20 cellular contexts compared by ENCODE assay signal in genomic region chr18:26965206-26965605, GRCh38.
A peak's percentile ranks its signal among the peaks of the same experiment; 100 is the strongest.
DNase-seq lines count a peak whose midpoint lies in the region; ATAC-seq, FAIRE-seq and TF ChIP-seq lines count a peak whose summit lies in the region.
"Had no signal": no experiment of that assay in that cellular context is flagged by ENCODE, and none has a peak within 500 bp of the region (broad histone marks: within the 10 kb centered on the region; RNA-seq: fewer than 3 reads in every experiment).

No MANE protein-coding gene starts in this region.

- H3K4me2 ChIP-seq in HepG2 (ENCODE audit: low read depth, low read length), result no peak overlapping the region

- no peak overlapping the region for H3K4me3 ChIP-seq in liver (ENCODE audit: low read depth in 1 of 3, low read length in 3 of 3)
- H3K4me3 ChIP-seq in HepG2 (replicated peaks in 1 of 3; ENCODE audit: insufficient read depth in 1 of 3, low read depth in 2 of 3, low read length in 3 of 3), result no peak overlapping the region
- no peak overlapping the region for H3K4me3 ChIP-seq in testis
- H3K4me3 ChIP-seq: GM12878, HAP-1 had no signal

- no peak overlapping the region for H3K27ac ChIP-seq in liver (ENCODE audit: low read depth in 1 of 2, low read length in 2 of 2)
- H3K27ac ChIP-seq in HepG2 (ENCODE audit: extremely low read length, insufficient read depth, low read length), result no peak overlapping the region
- no peak overlapping the region for H3K27ac ChIP-seq in testis

- CTCF ChIA-PET in HepG2 (lab: Yijun Ruan, JAX; ENCODE audit: low intra/inter-chr PET ratio, low total read pairs), result no interaction called here

- ATAC-seq in HepG2, result no peak
- ATAC-seq in left lobe of liver, result peak; percentile 93
- ATAC-seq in HG03571 (IDR thresholded peaks at IDR 0.05; ENCODE audit: unreplicated experiment), result no peak
- ATAC-seq: GM12878 had no signal

- H3K27me3 ChIP-seq in liver (ENCODE audit: control insufficient read depth in 4 of 4, insufficient read depth in 4 of 4, low read length in 3 of 4) (no peaks in the 10 kb centered on the region), HepG2 (ENCODE audit: control insufficient read depth in 1 of 2, insufficient read depth in 2 of 2, low read length in 2 of 2) (no peaks in the 10 kb centered on the region), testis (no peaks in the 10 kb centered on the region)
- H3K27me3 ChIP-seq: BE2C had no signal

- no peak for TF ChIP-seq CTCF in liver (IDR thresholded peaks at IDR 0.05; ENCODE audit: low read depth, low read length, missing input control)
- no peak for TF ChIP-seq CTCF in HepG2 (CRISPR knock-in tag; IDR thresholded peaks at IDR 0.05)
- TF ChIP-seq CTCF in testis (IDR thresholded peaks at IDR 0.05), result no peak

- H4K20me1 ChIP-seq in HepG2 (ENCODE audit: insufficient read depth, low read length), result no peaks in the 10 kb centered on the region

- H3K9me3 ChIP-seq in liver (ENCODE audit: control insufficient read depth in 4 of 4, low read length in 3 of 4), result no peaks in the 10 kb centered on the region
- H3K9me3 ChIP-seq in HepG2 (ENCODE audit: low read length), result no peaks in the 10 kb centered on the region
- no peaks in the 10 kb centered on the region for H3K9me3 ChIP-seq in testis
- H3K9me3 ChIP-seq: BE2C, HAP-1 had no signal

- no peak overlapping the region for H3K9ac ChIP-seq in liver (ENCODE audit: low read depth in 1 of 2, low read length in 2 of 2)
- no peak overlapping the region for H3K9ac ChIP-seq in HepG2 (ENCODE audit: insufficient read depth, low read depth, low read length)

- no peak for TF ChIP-seq EP300 in HepG2 (IDR thresholded peaks at IDR 0.05; ENCODE audit: low read depth in 2 of 2, low read length in 2 of 2)
- TF ChIP-seq EP300 in HepG2 (CRISPR knock-in tag; IDR thresholded peaks at IDR 0.05; ENCODE audit: borderline replicate concordance), result no peak

- peaks cover 3 to 14% (median 6%) of the 10 kb centered on the region in 4 donors for H3K4me1 ChIP-seq in liver (ENCODE audit: control insufficient read depth in 4 of 4, insufficient read depth in 4 of 4, low read length in 3 of 4)
- H3K4me1 ChIP-seq in HepG2 (ENCODE audit: insufficient read depth, low read length), result no peaks in the 10 kb centered on the region
- no peaks in the 10 kb centered on the region for H3K4me1 ChIP-seq in testis
- H3K4me1 ChIP-seq: BE2C, HAP-1 had no signal

- no TSS peak for BruUV-seq in HepG2 (replicated peaks; lab: Mats Ljungman, UMichigan)

- in situ Hi-C loops in HepG2 (cut with HindIII; ENCODE audit: extremely low pct_ligation_motif_present, low pct_unique_long_range_greater_than_20kb), result no loop called here

- no peak overlapping the region for H2AFZ ChIP-seq in HepG2 (ENCODE audit: low read length)

- 66% methylated on average over 3 of the region's 3 CpGs for WGBS in liver
- WGBS in HepG2 (ENCODE audit: low lambda C conversion rate), result 100% methylated on average over 3 of the region's 3 CpGs
- 64 to 65% methylated on average over 3 of the region's 3 CpGs for WGBS in testis, 2 donors

- no peak for DNase-seq in HepG2 (ENCODE audit: low spot score)
- DNase-seq in left lobe of liver (ENCODE audit: low spot score), result peak; percentile 73
- DNase-seq in testis, result peak; percentile 23
- no peak for DNase-seq in stimulated activated CD4-positive, alpha-beta T cell treated with anti-CD3 and anti-CD28 coated beads, Interleukin-2, amount 100 ng/mL, for 48 hours
- DNase-seq: ACHN; BE2C; C1 segment of cervical spinal cord; CD4-positive, CD25-positive, alpha-beta regulatory T cell; CD8-positive, alpha-beta memory T cell; COR-L47; DMS 273 treated with DMSO at 0.1 percent for 48 hours; DMS53; DND-41; EL; IMR-90 had no signal

- no peak for FAIRE-seq in HepG2 (lab: Jason Lieb, UNC)
- FAIRE-seq: A204.1 had no signal

- TF ChIP-seq RAD21 in liver (IDR thresholded peaks at IDR 0.05) (no peak), HepG2 (CRISPR knock-in tag; IDR thresholded peaks at IDR 0.05) (no peak)

- intact Hi-C loops in HepG2 (cut with micrococcal nuclease; ENCODE audit: unreplicated experiment) (no loop called here), testis (cut with DNase I; ENCODE audit: low total_unique reads) (no loop called here)

- H3K36me3 ChIP-seq in liver (ENCODE audit: control insufficient read depth in 4 of 4, insufficient read depth in 3 of 4, low read depth in 1 of 4, low read length in 3 of 4) (no peaks in the 10 kb centered on the region), HepG2 (replicated peaks in 1 of 2; ENCODE audit: control insufficient read depth in 1 of 2, insufficient read depth in 2 of 2, low read length in 2 of 2) (no peaks in the 10 kb centered on the region), testis (ENCODE audit: low read depth, missing control alignments) (no peaks in the 10 kb centered on the region)
- H3K36me3 ChIP-seq: BE2C, HAP-1 had no signal

- POLR2A ChIA-PET in HepG2 (lab: Yijun Ruan, JAX), result no interaction called here

- no peak for TF ChIP-seq POLR2A in HepG2 (IDR thresholded peaks at IDR 0.05; ENCODE audit: insufficient read depth in 1 of 2, low read depth in 2 of 2, low read length in 2 of 2)
- TF ChIP-seq POLR2A in testis (IDR thresholded peaks at IDR 0.05), result no peak

- H3K79me2 ChIP-seq in HepG2 (ENCODE audit: insufficient read depth, low read length), result no peaks in the 10 kb centered on the region

TF ChIP-seq in liver, 16 proteins besides CTCF, POLR2A, EP300 and RAD21 (continues in another document):
- peak; percentile 23 for TF ChIP-seq YY1 (IDR thresholded peaks at IDR 0.05)
- TF ChIP-seq HNF4A (conservative IDR thresholded peaks at IDR 0.05), result peak; percentile 43 to 48
- no peak for TF ChIP-seq FOXA2 (IDR thresholded peaks at IDR 0.05)
- TF ChIP-seq REST (IDR thresholded peaks at IDR 0.05), result no peak
- peak; percentile 40 to 43 for TF ChIP-seq RXRA (IDR thresholded peaks at IDR 0.05)
- peak; percentile 70 for TF ChIP-seq NR2F2 (IDR thresholded peaks at IDR 0.05)
- TF ChIP-seq FOXA1 (IDR thresholded peaks at IDR 0.05), result no peak

TF ChIP-seq in HepG2, 621 proteins besides CTCF, POLR2A, EP300 and RAD21:
- no peak for TF ChIP-seq ZNF703 (CRISPR knock-in tag; IDR thresholded peaks at IDR 0.05; ENCODE audit: borderline replicate concordance)
- TF ChIP-seq SP1 (IDR thresholded peaks at IDR 0.05), result no peak
- no peak for TF ChIP-seq SP1 (CRISPR knock-in tag; IDR thresholded peaks at IDR 0.05)
- no peak for TF ChIP-seq MIER3 (CRISPR knock-in tag; IDR thresholded peaks at IDR 0.05; ENCODE audit: borderline replicate concordance)
- no peak for TF ChIP-seq ZNF510 (CRISPR knock-in tag; IDR thresholded peaks at IDR 0.05; ENCODE audit: low read depth)
- TF ChIP-seq ZBTB7B (CRISPR knock-in tag; IDR thresholded peaks at IDR 0.05), result no peak
- no peak for TF ChIP-seq ZNF24 (IDR thresholded peaks at IDR 0.05)
- TF ChIP-seq REST (IDR thresholded peaks at IDR 0.05; ENCODE audit: borderline replicate concordance in 1 of 2, low read depth in 1 of 2, low read length in 2 of 2), result no peak

Comparison
In these comparisons a context has a peak if more than half of its experiments do, and no peak if none do; other contexts are left out.
1. DNase-seq: peak in left lobe of liver (single experiment) and testis (single experiment); none in HepG2 (single experiment) and stimulated activated CD4-positive, alpha-beta T cell treated with anti-CD3 and anti-CD28 coated beads, Interleukin-2, amount 100 ng/mL, for 48 hours (0 of 2).